24 cellular contexts compared by ENCODE assay signal in the genomic region with DNA sequence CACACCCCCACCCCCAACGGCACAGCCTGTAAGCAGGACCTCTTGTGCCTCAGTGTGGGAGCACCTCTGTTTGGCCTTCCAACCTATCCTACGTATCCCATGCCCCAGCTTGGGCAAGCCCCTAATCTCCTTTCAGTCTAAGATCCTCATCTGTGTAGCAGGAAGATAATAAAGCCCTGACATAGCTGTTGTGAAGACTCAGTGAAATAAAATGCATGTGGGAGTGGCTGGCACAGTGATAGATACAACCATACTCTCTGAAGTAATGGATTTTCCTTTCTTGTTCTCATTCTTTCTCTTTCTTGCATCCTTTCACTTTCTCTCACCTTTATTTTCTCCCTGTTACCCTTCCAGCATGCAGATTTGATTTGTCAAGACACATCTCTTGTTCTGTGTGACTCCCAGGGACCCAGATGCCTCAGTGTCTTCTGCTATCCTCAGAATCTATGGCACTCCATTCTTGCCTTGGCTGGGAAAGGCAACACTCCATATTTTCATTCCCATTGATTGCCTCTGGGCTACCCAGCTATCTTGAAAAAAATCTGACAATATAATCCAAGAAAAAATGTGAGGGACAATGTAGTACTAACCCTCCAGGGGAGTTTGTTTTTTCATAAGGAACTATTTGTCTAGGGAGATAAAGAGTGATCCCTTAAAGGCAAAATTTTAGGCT.
"Had no signal": no experiment of that assay in that cellular context is flagged by ENCODE, and none has a peak within 500 bp of the region (broad histone marks: within the 10 kb centered on the region; RNA-seq: fewer than 3 reads in every experiment).

No MANE protein-coding gene starts in this region.

- H3K27me3 ChIP-seq: cardiac muscle cell, hepatocyte, left lung, pancreas, thyroid gland had no signal

- H3K27ac Mint-ChIP-seq: activated naive CD8-positive, alpha-beta T cell treated with anti-CD3 and anti-CD28 coated beads for 36 hours; activated T-helper 2 cell treated with anti-CD3 and anti-CD28 coated beads, Interferon-gamma antibody, Interleukin-2, Interleukin-4, amounts not matched to agents 10 μg/mL and 5 μg/mL and 100 μg/mL, durations not matched to agents 14 hours and 24 hours and 36 hours; natural killer cell treated with Interleukin-12 subunit alpha and Interleukin-12 subunit beta and Interleukin-15 and Interleukin-18, amount 100 ng/mL, for 72 hours; stimulated activated naive CD8-positive, alpha-beta T cell treated with anti-CD3 and anti-CD28 coated beads, Interleukin-15, Interleukin-2, amounts not matched to agents 100 ng/mL and 50 ng/mL, for 24 hours had no signal

- H3K4me1 Mint-ChIP-seq: activated naive CD8-positive, alpha-beta T cell treated with anti-CD3 and anti-CD28 coated beads for 36 hours had no signal

- H3K36me3 ChIP-seq: cardiac muscle cell, left lung, pancreas, thyroid gland had no signal

- ATAC-seq: activated T-cell treated with anti-CD3 and anti-CD28 coated beads, Interleukin-2, amount 50 U/mL, for 4 hours; left lung; natural killer cell treated with Interleukin-12 subunit alpha and Interleukin-12 subunit beta and Interleukin-15 and Interleukin-18, amount 100 ng/mL, for 72 hours; pancreas; psoas muscle; right cardiac atrium had no signal

- H3K9me3 ChIP-seq: pancreas, psoas muscle, thyroid gland had no signal

- DNase-seq: activated CD4-positive, alpha-beta T cell treated with anti-CD3 and anti-CD28 coated beads for 1 hour; activated CD8-positive, alpha-beta memory T cell treated with anti-CD3 and anti-CD28 coated beads for 24 hours; activated CD8-positive, alpha-beta memory T cell treated with anti-CD3 and anti-CD28 coated beads, Interleukin-2, amount 50 U/mL, for 4 hours; activated naive CD4-positive, alpha-beta T cell; activated naive CD8-positive, alpha-beta T cell treated with anti-CD3 and anti-CD28 coated beads for 36 hours; activated T-cell treated with anti-CD3 and anti-CD28 coated beads, Interleukin-2, amount 50 U/mL, for 4 hours; amniotic stem cell; erythroblast; glutamatergic neuron; immature natural killer cell; left lung; pancreas; psoas muscle; right cardiac atrium; stimulated activated CD4-positive, alpha-beta T cell treated with anti-CD3 and anti-CD28 coated beads, Interleukin-4, amount 100 ng/mL, for 4 hours; substantia nigra; T-helper 1 cell; thyroid gland had no signal

- H3K27me3 Mint-ChIP-seq: activated naive CD8-positive, alpha-beta T cell treated with anti-CD3 and anti-CD28 coated beads for 36 hours; natural killer cell treated with Interleukin-12 subunit alpha and Interleukin-12 subunit beta and Interleukin-15 and Interleukin-18, amount 100 ng/mL, for 72 hours; stimulated activated naive CD8-positive, alpha-beta T cell treated with anti-CD3 and anti-CD28 coated beads, Interleukin-15, Interleukin-2, amounts not matched to agents 100 ng/mL and 50 ng/mL, for 24 hours had no signal

- H3K4me3 ChIP-seq: cardiac muscle cell, hepatocyte, left lung, lung, pancreas, psoas muscle, thyroid gland had no signal

- H3K79me2 ChIP-seq: hepatocyte had no signal

- H3K27ac ChIP-seq: cardiac muscle cell, hepatocyte, left lung, pancreas, psoas muscle, thyroid gland had no signal

- H3K36me3 Mint-ChIP-seq: activated naive CD8-positive, alpha-beta T cell treated with anti-CD3 and anti-CD28 coated beads for 36 hours had no signal

- H3K4me1 ChIP-seq: left lung, pancreas, psoas muscle, thyroid gland had no signal

- H2AFZ ChIP-seq: hepatocyte had no signal

- H3K4me3 Mint-ChIP-seq: activated naive CD8-positive, alpha-beta T cell treated with anti-CD3 and anti-CD28 coated beads for 36 hours; activated T-cell treated with anti-CD3 and anti-CD28 coated beads, Interleukin-2, amount 50 U/mL, for 4 hours; immature natural killer cell; natural killer cell treated with Interleukin-12 subunit alpha and Interleukin-12 subunit beta and Interleukin-15 and Interleukin-18, amount 100 ng/mL, for 72 hours; stimulated activated naive CD8-positive, alpha-beta T cell treated with anti-CD3 and anti-CD28 coated beads, Interleukin-15, Interleukin-2, amounts not matched to agents 100 ng/mL and 50 ng/mL, for 24 hours had no signal

- H3K4me2 ChIP-seq: hepatocyte had no signal
